7 cellular contexts compared by ENCODE assay signal in the genomic region with DNA sequence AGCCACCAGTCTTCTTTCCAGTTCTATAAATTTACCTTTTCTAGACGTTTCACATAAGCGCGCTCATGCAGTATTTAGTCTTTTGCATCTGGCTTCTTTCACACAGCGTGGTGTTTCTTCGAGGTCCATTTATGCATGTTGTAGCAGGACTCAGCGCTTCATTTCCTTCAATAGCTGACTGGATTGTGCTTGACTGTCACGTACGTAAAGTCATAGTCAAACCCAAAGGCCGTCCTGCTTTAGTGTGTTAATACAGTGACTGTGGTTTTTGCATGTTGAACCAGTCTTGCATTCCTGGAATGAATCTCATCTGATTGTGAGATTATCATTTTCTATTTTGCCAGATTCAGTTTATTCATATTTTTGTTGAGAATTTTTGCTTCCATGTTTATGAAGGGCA. TPM values are rescaled to one million over a fixed set of nuclear protein-coding genes. Genes with fewer than 3 reads are reported as not detected.
"Had no signal": no experiment of that assay in that cellular context is flagged by ENCODE, and none has a peak within 500 bp of the region (broad histone marks: within the 10 kb centered on the region; RNA-seq: fewer than 3 reads in every experiment).

No MANE protein-coding gene starts in this region.

- H3K27ac Mint-ChIP-seq: GM23338, H9 had no signal

- H3K4me3 Mint-ChIP-seq: GM23338, H9 had no signal

- H3K27ac ChIP-seq: HL-60 had no signal

- DNase-seq: H9, HCEC 1CT, KBM-7 had no signal

- H3K9me3 Mint-ChIP-seq: GM23338, H9, IgD-negative memory B cell had no signal

- ATAC-seq: GM23338, HepG2 had no signal

- H3K4me3 ChIP-seq: GM23338 had no signal

- H3K4me1 Mint-ChIP-seq: IgD-negative memory B cell had no signal

RNA-seq across cellular contexts. Expression of a gene that starts 18.5 kb away (rescaled TPM):
- total RNA-seq: HepG2 had no signal
